Comparison of ENCODE assay signal across 14 cellular contexts in genomic region chr17:77535892-77536291, GRCh38.
"Had no signal": no experiment of that assay in that cellular context is flagged by ENCODE, and none has a peak within 500 bp of the region (broad histone marks: within the 10 kb centered on the region; RNA-seq: fewer than 3 reads in every experiment).

No MANE protein-coding gene starts in this region.

- H3K36me3 ChIP-seq: brain microvascular endothelial cell, lower lobe of right lung, thoracic aorta had no signal

- H3K4me3 Mint-ChIP-seq: activated T-cell treated with anti-CD3 and anti-CD28 coated beads, Interleukin-2, amount 50 U/mL, for 72 hours; dendritic cell treated with granulocyte-macrophage colony-stimulating factor and Interleukin-4, amounts not matched to agents 40 ng/mL and 50 ng/mL, for 4 days; mesothelial cell of epicardium; neural crest cell had no signal

- DNase-seq: activated CD4-positive, alpha-beta T cell treated with anti-CD3 and anti-CD28 coated beads, Interleukin-2, amount 50 U/mL, for 4 hours; activated CD8-positive, alpha-beta memory T cell treated with anti-CD3 and anti-CD28 coated beads, Interleukin-2, amount 50 U/mL, for 4 hours; activated naive CD4-positive, alpha-beta T cell treated with anti-CD3 and anti-CD28 coated beads, Interleukin-2, amount 50 U/mL, for 16 hours; brain microvascular endothelial cell; lower lobe of right lung; stimulated activated CD4-positive, alpha-beta T cell treated with anti-CD3 and anti-CD28 coated beads, Interleukin-4, amount 100 ng/mL, for 1 hour; stimulated activated CD8-positive, alpha-beta memory T cell treated with anti-CD3 and anti-CD28 coated beads, Interleukin-4, amount 100 ng/mL, for 48 hours; T-helper 2 cell had no signal

- H3K27ac Mint-ChIP-seq: activated T-cell treated with anti-CD3 and anti-CD28 coated beads, Interleukin-2, amount 50 U/mL, for 72 hours; dendritic cell treated with granulocyte-macrophage colony-stimulating factor and Interleukin-4, amounts not matched to agents 40 ng/mL and 50 ng/mL, for 4 days; mesothelial cell of epicardium; stimulated activated naive CD8-positive, alpha-beta T cell treated with anti-CD3 and anti-CD28 coated beads, Interleukin-15, Interleukin-2, amounts not matched to agents 100 ng/mL and 50 ng/mL, for 24 hours had no signal

- H3K4me3 ChIP-seq: lower lobe of right lung, thoracic aorta had no signal

- ATAC-seq: lower lobe of right lung had no signal

- H3K27ac ChIP-seq: brain microvascular endothelial cell, lower lobe of right lung, thoracic aorta had no signal

- H3K36me3 Mint-ChIP-seq: mesothelial cell of epicardium had no signal

- H3K9me3 ChIP-seq: lower lobe of right lung, thoracic aorta had no signal

- H3K4me1 ChIP-seq: lower lobe of right lung had no signal
